ENCODE assay signal across 17 cellular contexts in genomic region chr18:730692-731091, GRCh38.
"Had no signal": no experiment of that assay in that cellular context is flagged by ENCODE, and none has a peak within 500 bp of the region (broad histone marks: within the 10 kb centered on the region; RNA-seq: fewer than 3 reads in every experiment).

No MANE protein-coding gene starts in this region.

- DNase-seq: activated CD4-positive, alpha-beta memory T cell treated with anti-CD3 and anti-CD28 coated beads for 36 hours; activated CD4-positive, alpha-beta T cell treated with anti-CD3 and anti-CD28 coated beads for 1 hour; activated naive CD4-positive, alpha-beta T cell treated with anti-CD3 and anti-CD28 coated beads, Interleukin-2, amount 50 U/mL, for 16 hours; aorta; cortex of kidney; effector CD4-positive, alpha-beta T cell; foreskin keratinocyte; left cardiac atrium; lower lobe of right lung; ovary; stimulated activated CD4-positive, alpha-beta T cell treated with anti-CD3 and anti-CD28 coated beads, Interleukin-1b, Interleukin-23, amount 100 ng/mL, for 48 hours; substantia nigra; T-helper 1 cell had no signal

- H3K9me3 Mint-ChIP-seq: activated CD4-positive, alpha-beta memory T cell treated with anti-CD3 and anti-CD28 coated beads for 36 hours; activated T-helper 17 cell treated with anti-CD3 and anti-CD28 coated beads, Interleukin-2, amount 50 U/mL, for 72 hours; neural crest cell; type B pancreatic cell had no signal

- H3K4me1 ChIP-seq: foreskin keratinocyte, lower lobe of right lung had no signal

- H3K27ac ChIP-seq: foreskin keratinocyte, lower lobe of right lung, ovary had no signal

- H3K27me3 Mint-ChIP-seq: activated CD4-positive, alpha-beta memory T cell treated with anti-CD3 and anti-CD28 coated beads for 36 hours; activated T-helper 17 cell treated with anti-CD3 and anti-CD28 coated beads, Interleukin-2, amount 50 U/mL, for 72 hours; type B pancreatic cell had no signal

- H3K4me3 ChIP-seq: lower lobe of right lung, ovary had no signal

- H3K4me3 Mint-ChIP-seq: activated CD4-positive, alpha-beta memory T cell treated with anti-CD3 and anti-CD28 coated beads for 36 hours; activated T-helper 17 cell treated with anti-CD3 and anti-CD28 coated beads, Interleukin-2, amount 50 U/mL, for 72 hours; neural crest cell; type B pancreatic cell had no signal

- H3K9me3 ChIP-seq: lower lobe of right lung, ovary had no signal

- H3K27me3 ChIP-seq: foreskin keratinocyte, ovary had no signal

- ATAC-seq: activated T-helper 17 cell treated with anti-CD3 and anti-CD28 coated beads, Interleukin-2, amount 50 U/mL, for 72 hours; left cardiac atrium; lower lobe of right lung; sciatic nerve had no signal

- H3K27ac Mint-ChIP-seq: activated CD4-positive, alpha-beta memory T cell treated with anti-CD3 and anti-CD28 coated beads for 36 hours had no signal

- H3K4me1 Mint-ChIP-seq: neural crest cell had no signal

- H3K36me3 ChIP-seq: ovary had no signal
